In genomic region chr11:102592634-102593581, GRCh38 we compare ENCODE assay signal across 10 cellular contexts. TPM values are rescaled to one million over a fixed set of nuclear protein-coding genes. Genes with fewer than 3 reads are reported as not detected.
A peak's percentile ranks its signal among the peaks of the same experiment; 100 is the strongest.
DNase-seq lines count a peak whose midpoint lies in the region; ATAC-seq and TF ChIP-seq lines count a peak whose summit lies in the region.
"Had no signal": no experiment of that assay in that cellular context is flagged by ENCODE, and none has a peak within 500 bp of the region (broad histone marks: within the 10 kb centered on the region; RNA-seq: fewer than 3 reads in every experiment).

No MANE protein-coding gene starts in this region.

- H3K4me3 ChIP-seq in Karpas-422 (ENCODE audit: low read length): no peak overlapping the region
- H3K4me3 ChIP-seq in breast epithelium: no peak overlapping the region
- H3K4me3 ChIP-seq in right atrium auricular region: no peak overlapping the region
- H3K4me3 ChIP-seq: SJSA1 had no signal

- no peak for ATAC-seq in HG03354 (IDR thresholded peaks at IDR 0.05; ENCODE audit: poor library complexity, severe bottlenecking, unreplicated experiment)

- H3K4me3 Mint-ChIP-seq in osteocyte (ENCODE audit: unreplicated experiment): no peak overlapping the region
- H3K4me3 Mint-ChIP-seq: CD4-positive, CD25-positive, alpha-beta regulatory T cell had no signal

- H3K9ac ChIP-seq in Karpas-422 (ENCODE audit: low read length): no peak overlapping the region

- intact Hi-C loops in breast epithelium (cut with DNase I; ENCODE audit: low total_unique reads): no loop called here

- TF ChIP-seq CTCF in breast epithelium (IDR thresholded peaks at IDR 0.05) (peak; percentile 26 to 37 (median 33)), osteocyte (IDR thresholded peaks at IDR 0.05) (peak; percentile 51), right atrium auricular region (IDR thresholded peaks at IDR 0.05) (peak in 1 of 2 donors; percentile 47)

- no peak overlapping the region for H2AFZ ChIP-seq in Karpas-422 (ENCODE audit: low read length)

- H3K27me3 ChIP-seq in Karpas-422 (ENCODE audit: low read length): no peaks in the 10 kb centered on the region
- H3K27me3 ChIP-seq in breast epithelium: no peaks in the 10 kb centered on the region
- H3K27me3 ChIP-seq in right atrium auricular region: no peaks in the 10 kb centered on the region
- H3K27me3 ChIP-seq: SJSA1 had no signal

- no peak overlapping the region for H3K27ac Mint-ChIP-seq in osteocyte (ENCODE audit: unreplicated experiment)
- H3K27ac Mint-ChIP-seq: CD4-positive, CD25-positive, alpha-beta regulatory T cell had no signal

- no peaks in the 10 kb centered on the region for H3K9me2 ChIP-seq in Karpas-422 (replicated peaks; ENCODE audit: insufficient read depth, low read length)

- H3K9me3 ChIP-seq in Karpas-422 (ENCODE audit: low read length) (no peaks in the 10 kb centered on the region), breast epithelium (no peaks in the 10 kb centered on the region), right atrium auricular region (peaks cover 4% of the 10 kb centered on the region in 2 donors)
- H3K9me3 ChIP-seq: SJSA1 had no signal

- H3K9me3 Mint-ChIP-seq in osteocyte (ENCODE audit: unreplicated experiment): peaks cover 5% of the 10 kb centered on the region

- no peak overlapping the region for H3K27ac ChIP-seq in Karpas-422 (ENCODE audit: low read length)
- no peak overlapping the region for H3K27ac ChIP-seq in breast epithelium
- H3K27ac ChIP-seq in right atrium auricular region: no peak overlapping the region
- H3K27ac ChIP-seq: SJSA1 had no signal

- H3K36me3 Mint-ChIP-seq in osteocyte (ENCODE audit: unreplicated experiment): no peaks in the 10 kb centered on the region
- H3K36me3 Mint-ChIP-seq: CD4-positive, CD25-positive, alpha-beta regulatory T cell had no signal

- H3K36me3 ChIP-seq in Karpas-422 (ENCODE audit: insufficient read depth, low read length): no peaks in the 10 kb centered on the region
- H3K36me3 ChIP-seq in breast epithelium: no peaks in the 10 kb centered on the region
- no peaks in the 10 kb centered on the region for H3K36me3 ChIP-seq in right atrium auricular region
- H3K36me3 ChIP-seq: SJSA1 had no signal

- no peaks in the 10 kb centered on the region for H4K20me1 ChIP-seq in Karpas-422 (ENCODE audit: insufficient read depth, low read depth, low read length)

- DNase-seq in NCI-H146 (lab: John Stamatoyannopoulos, UW) (peak; percentile 16), NCI-H146 treated with DMSO at 0.1 percent for 48 hours (lab: John Stamatoyannopoulos, UW; ENCODE audit: unreplicated experiment) (no peak), Karpas-422 (peak; percentile 84), breast epithelium (ENCODE audit: low spot score in 2 of 2) (no peak), osteocyte (ENCODE audit: extremely low spot score, unreplicated experiment) (no peak), 8988T (no peak), right atrium auricular region (ENCODE audit: low spot score) (no peak)

- H3K27me3 Mint-ChIP-seq in osteocyte (ENCODE audit: unreplicated experiment): no peaks in the 10 kb centered on the region
- H3K27me3 Mint-ChIP-seq: CD4-positive, CD25-positive, alpha-beta regulatory T cell had no signal

- no peak for TF ChIP-seq POLR2A in breast epithelium (IDR thresholded peaks at IDR 0.05)

- no peak overlapping the region for H3K4me2 ChIP-seq in Karpas-422 (ENCODE audit: low read depth, low read length, poor library complexity, severe bottlenecking)

- H3K4me1 Mint-ChIP-seq in osteocyte (ENCODE audit: unreplicated experiment): no peaks in the 10 kb centered on the region
- H3K4me1 Mint-ChIP-seq: CD4-positive, CD25-positive, alpha-beta regulatory T cell had no signal

- no peaks in the 10 kb centered on the region for H3K4me1 ChIP-seq in Karpas-422 (ENCODE audit: low read length)
- H3K4me1 ChIP-seq in breast epithelium: no peaks in the 10 kb centered on the region
- no peaks in the 10 kb centered on the region for H3K4me1 ChIP-seq in right atrium auricular region
- H3K4me1 ChIP-seq: SJSA1 had no signal

- H3K79me2 ChIP-seq in Karpas-422 (ENCODE audit: low read length): no peaks in the 10 kb centered on the region

RNA-seq across cellular contexts. Expression of gene MMP20, which starts 32.2 kb away (rescaled TPM):
- not detected in 2 replicates for total RNA-seq in Karpas-422 (2014; rRNA removed; shearing (Covaris generic); ENCODE audit: low replicate concordance)
- under 1 TPM in 1 of 3 donors, not detected in 2; 0.59 TPM for total RNA-seq in breast epithelium
- total RNA-seq in osteocyte: not detected in 2 replicates
- total RNA-seq in right atrium auricular region: not detected
- total RNA-seq: CD4-positive, CD25-positive, alpha-beta regulatory T cell; SJSA1 had no signal

Comparison
In these comparisons a context has a peak if more than half of its experiments do, and no peak if none do; other contexts are left out.
1. DNase-seq: peak in NCI-H146 (single experiment) and Karpas-422 (single experiment); none in NCI-H146 treated with DMSO at 0.1 percent for 48 hours (single experiment), breast epithelium (0 of 2), osteocyte (single experiment), 8988T (single experiment) and right atrium auricular region (single experiment).